Comparison of ENCODE assay signal across 12 cellular contexts in the genomic region with DNA sequence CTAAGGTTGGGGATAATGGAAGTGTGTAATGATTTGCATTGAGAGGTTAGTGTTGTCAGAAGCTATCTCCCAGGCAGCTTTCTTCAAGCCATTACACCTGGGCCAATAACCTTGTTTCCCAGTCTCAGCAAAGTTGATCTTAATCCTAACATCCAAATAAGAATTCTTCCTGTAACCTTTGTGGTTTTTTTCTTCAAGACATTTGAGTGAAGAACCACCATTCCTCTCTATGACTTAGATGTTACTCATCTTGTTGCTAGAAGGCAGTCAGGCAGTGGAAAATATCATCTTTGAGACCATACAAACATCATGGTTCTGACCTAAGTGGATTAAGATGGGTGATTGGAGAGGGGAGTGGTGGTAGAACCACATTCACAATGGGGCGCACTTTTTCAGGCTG.
DNase-seq lines count a peak whose midpoint lies in the region; ATAC-seq and TF ChIP-seq lines count a peak whose summit lies in the region.
"Had no signal": no experiment of that assay in that cellular context is flagged by ENCODE, and none has a peak within 500 bp of the region (broad histone marks: within the 10 kb centered on the region; RNA-seq: fewer than 3 reads in every experiment).

No MANE protein-coding gene starts in this region.

- H3K79me2 ChIP-seq in ACC112 (ENCODE audit: control insufficient read depth, insufficient read depth, low read length, unreplicated experiment) = peaks cover 23% of the 10 kb centered on the region

- DNase-seq in HFF-Myc (ENCODE audit: extremely low read depth, low read depth) (peak; percentile 24), adipocyte (ENCODE audit: low read depth) (peak; percentile 48), foreskin fibroblast (peak; percentile 66 to 82), T-helper 2 cell (no peak), GM13976 (ENCODE audit: low spot score) (no peak), HUDEP-2 (lab: John Stamatoyannopoulos, UW; ENCODE audit: unreplicated experiment in 76 of 76) (no peak)
- DNase-seq: effector CD8-positive, alpha-beta T cell; Kasumi-1; occipital lobe; uterus had no signal

- peaks cover 52% of the 10 kb centered on the region for H3K4me1 ChIP-seq in ACC112 (ENCODE audit: control insufficient read depth, insufficient read depth, low read length, unreplicated experiment)
- peaks cover 32% of the 10 kb centered on the region for H3K4me1 ChIP-seq in adipocyte (ENCODE audit: control insufficient read depth, insufficient read depth, low read length)
- H3K4me1 ChIP-seq: uterus had no signal

- ATAC-seq in GM21367 (IDR thresholded peaks at IDR 0.05; ENCODE audit: unreplicated experiment) = no peak

- peak overlapping the region; percentile 56 for H3K27ac ChIP-seq in ACC112 (ENCODE audit: low read depth, low read length)
- H3K27ac ChIP-seq: uterus had no signal

- peaks cover 6% of the 10 kb centered on the region for H3K9me3 ChIP-seq in adipocyte (ENCODE audit: control insufficient read depth, low read length)

- H3K9ac ChIP-seq in adipocyte (ENCODE audit: low read length) = no peak overlapping the region

- no peak overlapping the region for H2AFZ ChIP-seq in ACC112 (ENCODE audit: low read length, unreplicated experiment)

- H3K4me3 ChIP-seq in ACC112 (ENCODE audit: low read depth, low read length) = no peak overlapping the region
- no peak overlapping the region for H3K4me3 ChIP-seq in HFF-Myc (replicated peaks; ENCODE audit: low read depth, low read length)
- H3K4me3 ChIP-seq in adipocyte (ENCODE audit: low read length) = no peak overlapping the region
- no peak overlapping the region for H3K4me3 ChIP-seq in foreskin fibroblast (ENCODE audit: low read depth in 1 of 2, low read length in 2 of 2)
- H3K4me3 ChIP-seq: uterus had no signal

- peaks cover 7% of the 10 kb centered on the region; the same call in 1 of the 2 replicates for H3K36me3 ChIP-seq in ACC112 (ENCODE audit: insufficient read depth, low read length)
- H3K36me3 ChIP-seq in adipocyte (ENCODE audit: control insufficient read depth, insufficient read depth, low read length, severe bottlenecking) = no peaks in the 10 kb centered on the region
- H3K36me3 ChIP-seq: uterus had no signal

- in situ Hi-C loops in GM13976 (cut with MboI; ENCODE audit: low sequenced_read_pairs, unreplicated experiment) = no loop called here

- TF ChIP-seq CTCF in HFF-Myc (IDR thresholded peaks at IDR 0.05; ENCODE audit: low read depth, low read length, missing control alignments) (no peak), foreskin fibroblast (IDR thresholded peaks at IDR 0.05; ENCODE audit: low read depth, low read length) (no peak), GM13976 (IDR thresholded peaks at IDR 0.05; ENCODE audit: borderline replicate concordance, control extremely low read depth, extremely low read depth, insufficient read depth, missing control alignments) (no peak)

- no peaks in the 10 kb centered on the region for H3K27me3 ChIP-seq in ACC112 (ENCODE audit: insufficient read depth, low read length)
- no peaks in the 10 kb centered on the region for H3K27me3 ChIP-seq in adipocyte (replicated peaks; ENCODE audit: control insufficient read depth, insufficient read depth, low read length)
- H3K27me3 ChIP-seq: uterus had no signal

Comparison
In these comparisons a context has a peak if more than half of its experiments do, and no peak if none do; other contexts are left out.
1. DNase-seq: peak in HFF-Myc (single experiment), adipocyte (single experiment) and foreskin fibroblast (2 of 2); none in T-helper 2 cell (0 of 5), GM13976 (single experiment) and HUDEP-2 (0 of 76).